Comparison of ENCODE assay signal across 1 cellular context in genomic region chr12:124917135-124917840, GRCh38.
A peak's percentile ranks its signal among the peaks of the same experiment; 100 is the strongest.
TF ChIP-seq lines count a peak whose summit lies in the region.

No MANE protein-coding gene starts in this region.

TF ChIP-seq in HepG2, 621 proteins besides CTCF, POLR2A, EP300 and RAD21 (continued from another document and continues in another):
- TF ChIP-seq ZNF615 (CRISPR knock-in tag; IDR thresholded peaks at IDR 0.05; ENCODE audit: borderline replicate concordance) (no peak), YEATS4 (CRISPR knock-in tag; IDR thresholded peaks at IDR 0.05; ENCODE audit: borderline replicate concordance) (peak; percentile 83), NFYC (CRISPR knock-in tag; IDR thresholded peaks at IDR 0.05) (peak; percentile 86), RBM39 (IDR thresholded peaks at IDR 0.05; ENCODE audit: low read depth, low read length, poor library complexity, severe bottlenecking) (peak; percentile 69), NFAT5 (CRISPR knock-in tag; IDR thresholded peaks at IDR 0.05) (no peak), NCOA5 (CRISPR knock-in tag; IDR thresholded peaks at IDR 0.05) (no peak), NKX3-1 (CRISPR knock-in tag; IDR thresholded peaks at IDR 0.05) (peak; percentile 21; the same call in 1 of the 2 replicates), ZBTB33 (CRISPR knock-in tag; IDR thresholded peaks at IDR 0.05) (no peak), IKZF1 (IDR thresholded peaks at IDR 0.05) (no peak), ZFP36L1 (CRISPR knock-in tag; IDR thresholded peaks at IDR 0.05) (no peak; the same call in 1 of the 2 replicates), ZSCAN21 (CRISPR knock-in tag; IDR thresholded peaks at IDR 0.05; ENCODE audit: borderline replicate concordance) (0 out of 2 replicates have a peak, but pooled peaks have one; percentile 16), MAFF (IDR thresholded peaks at IDR 0.05; ENCODE audit: low read depth, low read length) (peak; percentile 76), KIAA2018 (CRISPR knock-in tag; IDR thresholded peaks at IDR 0.05; ENCODE audit: borderline replicate concordance) (no peak), AKAP8 (CRISPR knock-in tag; IDR thresholded peaks at IDR 0.05) (peak; percentile 42; the same call in 1 of the 2 replicates), ZNF660 (CRISPR knock-in tag; IDR thresholded peaks at IDR 0.05; ENCODE audit: borderline replicate concordance, low read depth) (no peak), PREB (CRISPR knock-in tag; IDR thresholded peaks at IDR 0.05) (no peak), ZNF75D (CRISPR knock-in tag; IDR thresholded peaks at IDR 0.05; ENCODE audit: borderline replicate concordance) (no peak), ZNF614 (CRISPR knock-in tag; IDR thresholded peaks at IDR 0.05; ENCODE audit: borderline replicate concordance) (peak; percentile 77; the same call in 1 of the 2 replicates), ETV6 (CRISPR knock-in tag; conservative IDR thresholded peaks at IDR 0.05) (peak; percentile 49), SP4 (CRISPR knock-in tag; IDR thresholded peaks at IDR 0.05) (peak; percentile 69), AGO1 (IDR thresholded peaks at IDR 0.05; ENCODE audit: low read depth, low read length, poor library complexity, severe bottlenecking) (no peak)
- TF ChIP-seq, protein P1, sequence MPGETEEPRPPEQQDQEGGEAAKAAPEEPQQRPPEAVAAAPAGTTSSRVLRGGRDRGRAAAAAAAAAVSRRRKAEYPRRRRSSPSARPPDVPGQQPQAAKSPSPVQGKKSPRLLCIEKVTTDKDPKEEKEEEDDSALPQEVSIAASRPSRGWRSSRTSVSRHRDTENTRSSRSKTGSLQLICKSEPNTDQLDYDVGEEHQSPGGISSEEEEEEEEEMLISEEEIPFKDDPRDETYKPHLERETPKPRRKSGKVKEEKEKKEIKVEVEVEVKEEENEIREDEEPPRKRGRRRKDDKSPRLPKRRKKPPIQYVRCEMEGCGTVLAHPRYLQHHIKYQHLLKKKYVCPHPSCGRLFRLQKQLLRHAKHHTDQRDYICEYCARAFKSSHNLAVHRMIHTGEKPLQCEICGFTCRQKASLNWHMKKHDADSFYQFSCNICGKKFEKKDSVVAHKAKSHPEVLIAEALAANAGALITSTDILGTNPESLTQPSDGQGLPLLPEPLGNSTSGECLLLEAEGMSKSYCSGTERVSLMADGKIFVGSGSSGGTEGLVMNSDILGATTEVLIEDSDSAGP (CRISPR knock-in tag; IDR thresholded peaks at IDR 0.05; ENCODE audit: borderline replicate concordance), result peak; percentile 77
- TF ChIP-seq, protein P2, sequence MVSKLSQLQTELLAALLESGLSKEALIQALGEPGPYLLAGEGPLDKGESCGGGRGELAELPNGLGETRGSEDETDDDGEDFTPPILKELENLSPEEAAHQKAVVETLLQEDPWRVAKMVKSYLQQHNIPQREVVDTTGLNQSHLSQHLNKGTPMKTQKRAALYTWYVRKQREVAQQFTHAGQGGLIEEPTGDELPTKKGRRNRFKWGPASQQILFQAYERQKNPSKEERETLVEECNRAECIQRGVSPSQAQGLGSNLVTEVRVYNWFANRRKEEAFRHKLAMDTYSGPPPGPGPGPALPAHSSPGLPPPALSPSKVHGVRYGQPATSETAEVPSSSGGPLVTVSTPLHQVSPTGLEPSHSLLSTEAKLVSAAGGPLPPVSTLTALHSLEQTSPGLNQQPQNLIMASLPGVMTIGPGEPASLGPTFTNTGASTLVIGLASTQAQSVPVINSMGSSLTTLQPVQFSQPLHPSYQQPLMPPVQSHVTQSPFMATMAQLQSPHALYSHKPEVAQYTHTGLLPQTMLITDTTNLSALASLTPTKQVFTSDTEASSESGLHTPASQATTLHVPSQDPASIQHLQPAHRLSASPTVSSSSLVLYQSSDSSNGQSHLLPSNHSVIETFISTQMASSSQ (IDR thresholded peaks at IDR 0.05; ENCODE audit: low read depth), result peak; percentile 69
- TF ChIP-seq, protein P2 (CRISPR knock-in tag; IDR thresholded peaks at IDR 0.05; ENCODE audit: borderline replicate concordance), result peak; percentile 56; the same call in 1 of the 2 replicates
- TF ChIP-seq, protein P3, sequence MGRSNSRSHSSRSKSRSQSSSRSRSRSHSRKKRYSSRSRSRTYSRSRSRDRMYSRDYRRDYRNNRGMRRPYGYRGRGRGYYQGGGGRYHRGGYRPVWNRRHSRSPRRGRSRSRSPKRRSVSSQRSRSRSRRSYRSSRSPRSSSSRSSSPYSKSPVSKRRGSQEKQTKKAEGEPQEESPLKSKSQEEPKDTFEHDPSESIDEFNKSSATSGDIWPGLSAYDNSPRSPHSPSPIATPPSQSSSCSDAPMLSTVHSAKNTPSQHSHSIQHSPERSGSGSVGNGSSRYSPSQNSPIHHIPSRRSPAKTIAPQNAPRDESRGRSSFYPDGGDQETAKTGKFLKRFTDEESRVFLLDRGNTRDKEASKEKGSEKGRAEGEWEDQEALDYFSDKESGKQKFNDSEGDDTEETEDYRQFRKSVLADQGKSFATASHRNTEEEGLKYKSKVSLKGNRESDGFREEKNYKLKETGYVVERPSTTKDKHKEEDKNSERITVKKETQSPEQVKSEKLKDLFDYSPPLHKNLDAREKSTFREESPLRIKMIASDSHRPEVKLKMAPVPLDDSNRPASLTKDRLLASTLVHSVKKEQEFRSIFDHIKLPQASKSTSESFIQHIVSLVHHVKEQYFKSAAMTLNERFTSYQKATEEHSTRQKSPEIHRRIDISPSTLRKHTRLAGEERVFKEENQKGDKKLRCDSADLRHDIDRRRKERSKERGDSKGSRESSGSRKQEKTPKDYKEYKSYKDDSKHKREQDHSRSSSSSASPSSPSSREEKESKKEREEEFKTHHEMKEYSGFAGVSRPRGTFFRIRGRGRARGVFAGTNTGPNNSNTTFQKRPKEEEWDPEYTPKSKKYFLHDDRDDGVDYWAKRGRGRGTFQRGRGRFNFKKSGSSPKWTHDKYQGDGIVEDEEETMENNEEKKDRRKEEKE (IDR thresholded peaks at IDR 0.05), result no peak
